ENCODE assay signal across 9 cellular contexts in genomic region chr3:50347187-50347813, GRCh38. TPM values are rescaled to one million over a fixed set of nuclear protein-coding genes. Genes with fewer than 3 reads are reported as not detected.
DNase-seq lines count a peak whose midpoint lies in the region; ATAC-seq and TF ChIP-seq lines count a peak whose summit lies in the region.
"Had no signal": no experiment of that assay in that cellular context is flagged by ENCODE, and none has a peak within 500 bp of the region (broad histone marks: within the 10 kb centered on the region; RNA-seq: fewer than 3 reads in every experiment).

No MANE protein-coding gene starts in this region.

- no peak for TF ChIP-seq EP300 in gastroesophageal sphincter (IDR thresholded peaks at IDR 0.05)

- H3K36me3 Mint-ChIP-seq in progenitor cell of endocrine pancreas (ENCODE audit: insufficient read depth) = peaks cover 3% of the 10 kb centered on the region

- H3K27ac Mint-ChIP-seq in progenitor cell of endocrine pancreas = no peak overlapping the region

- no peak overlapping the region for H3K4me3 ChIP-seq in gastroesophageal sphincter
- H3K4me3 ChIP-seq: SK-N-MC had no signal

- WGBS in gastroesophageal sphincter (ENCODE audit: low coverage in 1 of 2), 2 donors = 9 to 20% methylated on average over 4 to 9 of the region's 14 CpGs

- ATAC-seq in gastroesophageal sphincter (no peak), GM21619 (IDR thresholded peaks at IDR 0.05; ENCODE audit: unreplicated experiment) (no peak)

- no peaks in the 10 kb centered on the region for H3K9me3 ChIP-seq in gastroesophageal sphincter

- TF ChIP-seq POLR2A in gastroesophageal sphincter (IDR thresholded peaks at IDR 0.05) = no peak

- peak in 3 of 4 experiments; percentile 23 to 63 (median 59) for TF ChIP-seq CTCF in gastroesophageal sphincter (IDR thresholded peaks at IDR 0.05)
- peak; percentile 72 for TF ChIP-seq CTCF in progenitor cell of endocrine pancreas (IDR thresholded peaks at IDR 0.05; ENCODE audit: unreplicated experiment)

- peaks cover 33% of the 10 kb centered on the region for H3K27me3 Mint-ChIP-seq in progenitor cell of endocrine pancreas

- no peaks in the 10 kb centered on the region for H3K9me3 Mint-ChIP-seq in progenitor cell of endocrine pancreas (ENCODE audit: low read depth)

- no peak overlapping the region for H3K4me3 Mint-ChIP-seq in progenitor cell of endocrine pancreas (ENCODE audit: low read depth)

- peak overlapping the region in 2 of 4 donors; percentile 32 to 48 for H3K27ac ChIP-seq in gastroesophageal sphincter
- H3K27ac ChIP-seq: SK-N-MC had no signal

- peaks cover 21% of the 10 kb centered on the region for H3K4me1 Mint-ChIP-seq in progenitor cell of endocrine pancreas (ENCODE audit: low read depth)

- DNase-seq in COR-L47 (lab: John Stamatoyannopoulos, UW) (peak; percentile 46), HuH-7 (ENCODE audit: low spot score) (peak; percentile 76), SHP77 (lab: John Stamatoyannopoulos, UW) (peak; percentile 48 to 54), progenitor cell of endocrine pancreas (ENCODE audit: low spot score, unreplicated experiment) (peak; percentile 46), putamen (ENCODE audit: low spot score) (no peak)
- peak; percentile 63 for DNase-seq in activated T-helper 9 cell treated with anti-CD3 and anti-CD28 coated beads, Interleukin-2, amount 50 U/mL, for 16 hours (ENCODE audit: low read depth)

- H3K4me1 ChIP-seq in gastroesophageal sphincter = peaks cover 0 to 64% (median 31%) of the 10 kb centered on the region in 3 donors

- H3K36me3 ChIP-seq in gastroesophageal sphincter = peaks cover 0 to 20% of the 10 kb centered on the region in 2 donors

- no peaks in the 10 kb centered on the region for H3K27me3 ChIP-seq in gastroesophageal sphincter

RNA-seq across cellular contexts. Expression of gene ZMYND10, which starts 1.8 kb away (rescaled TPM):
- under 1 TPM in 1 of 4 donors, not detected in 3; 0.54 TPM for total RNA-seq in gastroesophageal sphincter
- 0.86 and 2.2 TPM in 2 replicates for total RNA-seq in progenitor cell of endocrine pancreas

RNA-seq across cellular contexts. Expression of gene NPRL2, which starts 3.3 kb away (rescaled TPM):
- total RNA-seq in gastroesophageal sphincter (10 to 100 TPM; 14.0 to 26.6 (median 19.5) TPM), progenitor cell of endocrine pancreas (25.7 and 31.6 TPM in 2 replicates)

RNA-seq across cellular contexts. Expression of gene CYB561D2, which starts 3.4 kb away (rescaled TPM):
- total RNA-seq in gastroesophageal sphincter = 10 to 100 TPM in 1 of 4 donors, 1 to 10 TPM in 3; 4.7 to 10.9 (median 9.0) TPM
- 18.7 and 19.2 TPM in 2 replicates for total RNA-seq in progenitor cell of endocrine pancreas

RNA-seq across cellular contexts. Expression of gene RASSF1, which starts 6.7 kb away (rescaled TPM):
- total RNA-seq in gastroesophageal sphincter (10 to 100 TPM; 24.5 to 40.3 (median 26.9) TPM), progenitor cell of endocrine pancreas (11.7 and 13.9 TPM in 2 replicates)

RNA-seq across cellular contexts. Expression of gene TMEM115, which starts 12.0 kb away (rescaled TPM):
- total RNA-seq in gastroesophageal sphincter (10 to 100 TPM; 41.1 to 66.2 (median 55.7) TPM), progenitor cell of endocrine pancreas (32.7 and 33.0 TPM in 2 replicates)
